24 cellular contexts compared by ENCODE assay signal in the genomic region with DNA sequence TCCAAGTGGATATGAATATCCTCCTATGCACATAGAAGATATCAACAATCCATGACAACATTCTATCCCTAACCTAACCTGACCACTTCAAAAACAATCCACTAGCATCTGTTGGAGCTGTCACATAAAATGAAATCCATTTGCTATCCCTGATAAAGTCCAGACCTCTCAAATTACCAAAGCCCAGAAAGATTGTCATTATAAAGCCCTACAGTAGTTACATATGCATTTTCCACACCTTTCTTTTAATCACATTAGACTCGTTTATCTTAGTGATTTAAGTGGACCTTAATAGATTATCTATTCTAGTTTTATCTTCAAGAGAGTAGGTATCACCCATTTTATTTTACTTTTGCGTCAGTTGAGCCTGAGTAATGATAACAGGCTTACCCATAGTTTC. TPM values are rescaled to one million over a fixed set of nuclear protein-coding genes. Genes with fewer than 3 reads are reported as not detected.
"Had no signal": no experiment of that assay in that cellular context is flagged by ENCODE, and none has a peak within 500 bp of the region (broad histone marks: within the 10 kb centered on the region; RNA-seq: fewer than 3 reads in every experiment).

No MANE protein-coding gene starts in this region.

- H3K36me3 ChIP-seq: esophagus squamous epithelium, gastrocnemius medialis, heart right ventricle, left lung, lower lobe of right lung had no signal

- H3K4me1 ChIP-seq: left lung had no signal

- H3K27ac ChIP-seq: coronary artery, epithelial cell of prostate, esophagus squamous epithelium, lower lobe of right lung had no signal

- DNase-seq: dermis blood vessel endothelial cell; dorsolateral prefrontal cortex; effector CD4-positive, alpha-beta T cell; effector memory CD4-positive, alpha-beta T cell; erythroblast; esophagus squamous epithelium; foreskin fibroblast; foreskin melanocyte; gastrocnemius medialis; glutamatergic neuron; head of caudate nucleus; heart right ventricle; hippocampal formation; left cardiac atrium; left lung; left ventricle myocardium superior; lower lobe of right lung; mesenchymal stem cell; midbrain; naive thymus-derived CD4-positive, alpha-beta T cell had no signal

- H3K4me3 ChIP-seq: coronary artery, dorsolateral prefrontal cortex, esophagus squamous epithelium, gastrocnemius medialis, heart right ventricle, left lung, lower lobe of right lung had no signal

- ATAC-seq: esophagus mucosa; gastrocnemius medialis; heart right ventricle; left cardiac atrium; left lung; left ventricle myocardium superior; lower lobe of right lung; naive thymus-derived CD4-positive, alpha-beta T cell had no signal

- H3K4me1 Mint-ChIP-seq: naive thymus-derived CD4-positive, alpha-beta T cell had no signal

- H3K27ac Mint-ChIP-seq: naive thymus-derived CD4-positive, alpha-beta T cell had no signal

- H3K27me3 ChIP-seq: dorsolateral prefrontal cortex, esophagus squamous epithelium, gastrocnemius medialis, heart right ventricle, left lung had no signal

- H3K9me3 ChIP-seq: esophagus squamous epithelium, gastrocnemius medialis, heart right ventricle, left lung, lower lobe of right lung had no signal

- H3K4me3 Mint-ChIP-seq: naive thymus-derived CD4-positive, alpha-beta T cell had no signal

RNA-seq across cellular contexts. Expression of gene LDB2, which starts 30.6 kb away (rescaled TPM):
- polyA plus RNA-seq: keratinocyte; naive thymus-derived CD4-positive, alpha-beta T cell had no signal
